Comparison of ENCODE assay signal across 1 cellular context in the genomic region with DNA sequence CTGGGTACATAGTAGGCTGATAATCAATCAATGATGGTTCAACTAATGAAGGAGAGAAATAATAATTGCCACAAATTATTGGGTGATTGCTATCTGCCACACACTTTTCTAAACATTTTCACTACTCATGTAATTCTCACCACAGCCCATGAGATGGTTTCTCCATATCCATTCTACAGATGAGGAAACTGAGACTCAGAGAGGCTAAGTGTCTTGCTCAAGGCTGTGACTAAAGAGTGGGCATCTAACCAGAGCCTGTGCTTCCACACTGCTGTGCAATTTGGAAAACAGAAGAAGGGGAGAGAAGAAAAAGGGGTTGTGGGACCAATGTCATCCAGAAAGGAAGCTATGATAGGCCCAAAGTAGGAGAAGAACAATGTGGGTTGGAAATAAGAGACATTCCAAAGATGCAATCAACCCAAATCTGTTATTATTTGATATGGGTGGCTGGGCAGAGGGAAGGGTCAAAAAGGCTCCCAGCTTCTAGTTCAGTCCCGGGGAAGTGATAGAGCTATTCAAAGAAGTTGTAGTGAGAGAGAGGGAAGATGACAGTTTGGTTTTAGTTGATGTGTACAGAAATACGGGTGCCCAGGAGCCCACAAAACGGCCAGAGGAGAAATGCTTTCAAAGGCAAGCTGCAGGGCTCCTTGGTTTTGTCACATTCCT.
TF ChIP-seq lines count a peak whose summit lies in the region.

No MANE protein-coding gene starts in this region.

TF ChIP-seq in GM23338, 12 proteins besides CTCF, POLR2A, EP300 and RAD21 (continued from another document):
- TF ChIP-seq, protein P1, sequence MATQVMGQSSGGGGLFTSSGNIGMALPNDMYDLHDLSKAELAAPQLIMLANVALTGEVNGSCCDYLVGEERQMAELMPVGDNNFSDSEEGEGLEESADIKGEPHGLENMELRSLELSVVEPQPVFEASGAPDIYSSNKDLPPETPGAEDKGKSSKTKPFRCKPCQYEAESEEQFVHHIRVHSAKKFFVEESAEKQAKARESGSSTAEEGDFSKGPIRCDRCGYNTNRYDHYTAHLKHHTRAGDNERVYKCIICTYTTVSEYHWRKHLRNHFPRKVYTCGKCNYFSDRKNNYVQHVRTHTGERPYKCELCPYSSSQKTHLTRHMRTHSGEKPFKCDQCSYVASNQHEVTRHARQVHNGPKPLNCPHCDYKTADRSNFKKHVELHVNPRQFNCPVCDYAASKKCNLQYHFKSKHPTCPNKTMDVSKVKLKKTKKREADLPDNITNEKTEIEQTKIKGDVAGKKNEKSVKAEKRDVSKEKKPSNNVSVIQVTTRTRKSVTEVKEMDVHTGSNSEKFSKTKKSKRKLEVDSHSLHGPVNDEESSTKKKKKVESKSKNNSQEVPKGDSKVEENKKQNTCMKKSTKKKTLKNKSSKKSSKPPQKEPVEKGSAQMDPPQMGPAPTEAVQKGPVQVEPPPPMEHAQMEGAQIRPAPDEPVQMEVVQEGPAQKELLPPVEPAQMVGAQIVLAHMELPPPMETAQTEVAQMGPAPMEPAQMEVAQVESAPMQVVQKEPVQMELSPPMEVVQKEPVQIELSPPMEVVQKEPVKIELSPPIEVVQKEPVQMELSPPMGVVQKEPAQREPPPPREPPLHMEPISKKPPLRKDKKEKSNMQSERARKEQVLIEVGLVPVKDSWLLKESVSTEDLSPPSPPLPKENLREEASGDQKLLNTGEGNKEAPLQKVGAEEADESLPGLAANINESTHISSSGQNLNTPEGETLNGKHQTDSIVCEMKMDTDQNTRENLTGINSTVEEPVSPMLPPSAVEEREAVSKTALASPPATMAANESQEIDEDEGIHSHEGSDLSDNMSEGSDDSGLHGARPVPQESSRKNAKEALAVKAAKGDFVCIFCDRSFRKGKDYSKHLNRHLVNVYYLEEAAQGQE (IDR thresholded peaks at IDR 0.05; ENCODE audit: unreplicated experiment) = no peak
- TF ChIP-seq CREB1 (CRISPR knock-in tag; IDR thresholded peaks at IDR 0.05; ENCODE audit: low read depth) = no peak
